In genomic region chr5:41856644-41857491, GRCh38 we compare ENCODE assay signal across 9 cellular contexts. TPM values are rescaled to one million over a fixed set of nuclear protein-coding genes. Genes with fewer than 3 reads are reported as not detected.
DNase-seq lines count a peak whose midpoint lies in the region; ATAC-seq and TF ChIP-seq lines count a peak whose summit lies in the region.
"Had no signal": no experiment of that assay in that cellular context is flagged by ENCODE, and none has a peak within 500 bp of the region (broad histone marks: within the 10 kb centered on the region; RNA-seq: fewer than 3 reads in every experiment).

No MANE protein-coding gene starts in this region.

- intact Hi-C loops in activated T-helper 1 cell treated with anti-CD3 and anti-CD28 coated beads, Interleukin-12 subunit alpha, Interleukin-12 subunit beta, Interleukin-2, Interleukin-4 antibody, amounts not matched to agents 30 ng/mL and 10 ng/mL and 1 ng/mL, durations not matched to agents 14 hours and 24 hours and 36 hours (cut with micrococcal nuclease) = loop anchor here (1.0 kb wide), 8 partner anchors 13 to 910 kb away; partner anchors contain the start of genes FBXO4, OXCT1 and RIMOC1
- intact Hi-C loops in ovary (cut with DNase I) = loop anchor here in 1 of 4 donors (10.0 kb wide), 1 partner anchor 1028 kb away; no protein-coding TSS in a partner anchor

- no peak overlapping the region for H3K4me2 ChIP-seq in GM23338
- no peak overlapping the region for H3K4me2 ChIP-seq in KMS-11
- no peak overlapping the region for H3K4me2 ChIP-seq in OCI-LY1 (ENCODE audit: low read length)

- 42 to 46% (median 42%) methylated on average over 5 of the region's 5 CpGs for WGBS in ovary, 3 donors

- peak; percentile 56 for DNase-seq in GM10266 (ENCODE audit: extremely low spot score)
- peak; percentile 88 for DNase-seq in GM23338 (ENCODE audit: low spot score)
- peak; percentile 46 for DNase-seq in activated T-helper 1 cell treated with anti-CD3 and anti-CD28 coated beads, Interleukin-12 subunit alpha, Interleukin-12 subunit beta, Interleukin-2, Interleukin-4 antibody, amounts not matched to agents 30 ng/mL and 10 ng/mL and 1 ng/mL, durations not matched to agents 14 hours and 24 hours and 36 hours (ENCODE audit: low spot score)
- peak; percentile 62 for DNase-seq in foreskin melanocyte
- peak in 4 of 5 donors; percentile 29 to 59 (median 33) for DNase-seq in ovary
- DNase-seq in GM19240 (ENCODE audit: insufficient read length, low spot score) = no peak

- no peak overlapping the region for H3K27ac Mint-ChIP-seq in GM23338
- no peak overlapping the region for H3K27ac Mint-ChIP-seq in activated T-helper 1 cell treated with anti-CD3 and anti-CD28 coated beads, Interleukin-12 subunit alpha, Interleukin-12 subunit beta, Interleukin-2, Interleukin-4 antibody, amounts not matched to agents 30 ng/mL and 10 ng/mL and 1 ng/mL, durations not matched to agents 14 hours and 24 hours and 36 hours

- H3K27me3 ChIP-seq in GM23338 (ENCODE audit: insufficient read depth) = no peaks in the 10 kb centered on the region
- no peaks in the 10 kb centered on the region for H3K27me3 ChIP-seq in KMS-11 (ENCODE audit: insufficient read depth, low read depth)
- no peaks in the 10 kb centered on the region for H3K27me3 ChIP-seq in OCI-LY1 (ENCODE audit: insufficient read depth, low read length)
- H3K27me3 ChIP-seq in ovary = no peaks in the 10 kb centered on the region

- no peaks in the 10 kb centered on the region for H3K9me3 ChIP-seq in OCI-LY1 (ENCODE audit: low read length)
- no peaks in the 10 kb centered on the region for H3K9me3 ChIP-seq in ovary

- H3K36me3 Mint-ChIP-seq in GM23338 (ENCODE audit: low read depth) = peaks cover 21% of the 10 kb centered on the region
- H3K36me3 Mint-ChIP-seq in activated T-helper 1 cell treated with anti-CD3 and anti-CD28 coated beads, Interleukin-12 subunit alpha, Interleukin-12 subunit beta, Interleukin-2, Interleukin-4 antibody, amounts not matched to agents 30 ng/mL and 10 ng/mL and 1 ng/mL, durations not matched to agents 14 hours and 24 hours and 36 hours (ENCODE audit: low read depth) = peaks cover 31% of the 10 kb centered on the region

- H3K4me1 Mint-ChIP-seq in GM23338 = no peaks in the 10 kb centered on the region
- H3K4me1 Mint-ChIP-seq in activated T-helper 1 cell treated with anti-CD3 and anti-CD28 coated beads, Interleukin-12 subunit alpha, Interleukin-12 subunit beta, Interleukin-2, Interleukin-4 antibody, amounts not matched to agents 30 ng/mL and 10 ng/mL and 1 ng/mL, durations not matched to agents 14 hours and 24 hours and 36 hours (ENCODE audit: low read depth) = peaks cover 27% of the 10 kb centered on the region

- H3K4me1 ChIP-seq in GM23338 (ENCODE audit: insufficient read depth) = no peaks in the 10 kb centered on the region
- H3K4me1 ChIP-seq in KMS-11 (ENCODE audit: low read depth, poor library complexity, severe bottlenecking) = peaks cover 15% of the 10 kb centered on the region
- H3K4me1 ChIP-seq in OCI-LY1 (ENCODE audit: insufficient read depth, low read length, severe bottlenecking) = no peaks in the 10 kb centered on the region
- no peaks in the 10 kb centered on the region for H3K4me1 ChIP-seq in ovary (ENCODE audit: insufficient read depth)

- H3F3A ChIP-seq in GM23338 (replicated peaks; ENCODE audit: low read depth) (no peaks in the 10 kb centered on the region), OCI-LY1 (ENCODE audit: insufficient read depth, low read length) (no peaks in the 10 kb centered on the region)

- TF ChIP-seq CTCF in GM10266 (IDR thresholded peaks at IDR 0.05; ENCODE audit: control insufficient read depth, insufficient read depth, low read depth, missing control alignments) (peak; percentile 69), GM23338 (conservative IDR thresholded peaks at IDR 0.05; ENCODE audit: low read depth in 2 of 2) (peak; percentile 82 to 85), KMS-11 (conservative IDR thresholded peaks at IDR 0.05; ENCODE audit: low read depth, low read length) (peak; percentile 90), OCI-LY1 (IDR thresholded peaks at IDR 0.05; ENCODE audit: low read length) (peak; percentile 80), ovary (IDR thresholded peaks at IDR 0.05) (peak; percentile 54 to 65 (median 64))

- H3K9me2 ChIP-seq in GM23338 (ENCODE audit: insufficient read depth) (no peaks in the 10 kb centered on the region), OCI-LY1 (ENCODE audit: low read depth, low read length) (no peaks in the 10 kb centered on the region)

- H3K79me2 ChIP-seq in GM23338 (replicated peaks; ENCODE audit: insufficient read depth) (no peaks in the 10 kb centered on the region), KMS-11 (ENCODE audit: insufficient read depth, low read depth) (no peaks in the 10 kb centered on the region; the same call in 1 of the 2 replicates), OCI-LY1 (ENCODE audit: insufficient read depth, low read length) (no peaks in the 10 kb centered on the region)

- H3K27ac ChIP-seq in GM23338 (ENCODE audit: low read depth) = no peak overlapping the region
- H3K27ac ChIP-seq in KMS-11 = no peak overlapping the region
- no peak overlapping the region for H3K27ac ChIP-seq in OCI-LY1 (ENCODE audit: low read depth, low read length, poor library complexity, severe bottlenecking)
- no peak overlapping the region for H3K27ac ChIP-seq in ovary
- H3K27ac ChIP-seq: epithelial cell of prostate had no signal

- no peak overlapping the region for H3K4me3 Mint-ChIP-seq in GM23338
- no peak overlapping the region for H3K4me3 Mint-ChIP-seq in activated T-helper 1 cell treated with anti-CD3 and anti-CD28 coated beads, Interleukin-12 subunit alpha, Interleukin-12 subunit beta, Interleukin-2, Interleukin-4 antibody, amounts not matched to agents 30 ng/mL and 10 ng/mL and 1 ng/mL, durations not matched to agents 14 hours and 24 hours and 36 hours

- H3K4me3 ChIP-seq in GM23338 = no peak overlapping the region
- no peak overlapping the region for H3K4me3 ChIP-seq in KMS-11 (IDR thresholded peaks at IDR 0.05; ENCODE audit: insufficient read depth, low read depth, low read length)
- no peak overlapping the region for H3K4me3 ChIP-seq in OCI-LY1 (ENCODE audit: low read depth, low read length, poor library complexity, severe bottlenecking)
- H3K4me3 ChIP-seq in ovary = no peak overlapping the region

- H3K9me3 Mint-ChIP-seq in GM23338 = no peaks in the 10 kb centered on the region
- H3K9me3 Mint-ChIP-seq in activated T-helper 1 cell treated with anti-CD3 and anti-CD28 coated beads, Interleukin-12 subunit alpha, Interleukin-12 subunit beta, Interleukin-2, Interleukin-4 antibody, amounts not matched to agents 30 ng/mL and 10 ng/mL and 1 ng/mL, durations not matched to agents 14 hours and 24 hours and 36 hours = no peaks in the 10 kb centered on the region

- no peak overlapping the region for H3K9ac ChIP-seq in KMS-11
- no peak overlapping the region for H3K9ac ChIP-seq in OCI-LY1 (ENCODE audit: low read length)

- H3K36me3 ChIP-seq in GM23338 (ENCODE audit: insufficient read depth) (0 out of 2 replicates have a peak, but pooled peaks cover 7% of the 10 kb centered on the region), KMS-11 (ENCODE audit: insufficient read depth) (no peaks in the 10 kb centered on the region), OCI-LY1 (ENCODE audit: insufficient read depth, low read length) (peaks cover 83% of the 10 kb centered on the region), ovary (no peaks in the 10 kb centered on the region)

- H2AFZ ChIP-seq in GM23338 (no peak overlapping the region), KMS-11 (ENCODE audit: low read depth) (no peak overlapping the region), OCI-LY1 (ENCODE audit: low read length) (no peak overlapping the region)

- peak; percentile 96 for ATAC-seq in GM23338

- no peak for TF ChIP-seq EP300 in ovary (IDR thresholded peaks at IDR 0.05)

- peaks cover 5% of the 10 kb centered on the region for H4K20me1 ChIP-seq in GM23338 (replicated peaks; ENCODE audit: insufficient read depth)
- H4K20me1 ChIP-seq in KMS-11 (ENCODE audit: insufficient read depth) = no peaks in the 10 kb centered on the region
- H4K20me1 ChIP-seq in OCI-LY1 (ENCODE audit: insufficient read depth, low read length) = no peaks in the 10 kb centered on the region

- TF ChIP-seq POLR2A in ovary (IDR thresholded peaks at IDR 0.05) = no peak

- H3K27me3 Mint-ChIP-seq in GM23338 (ENCODE audit: insufficient read depth, low read depth, poor library complexity) = no peaks in the 10 kb centered on the region
- H3K27me3 Mint-ChIP-seq in activated T-helper 1 cell treated with anti-CD3 and anti-CD28 coated beads, Interleukin-12 subunit alpha, Interleukin-12 subunit beta, Interleukin-2, Interleukin-4 antibody, amounts not matched to agents 30 ng/mL and 10 ng/mL and 1 ng/mL, durations not matched to agents 14 hours and 24 hours and 36 hours (ENCODE audit: insufficient read depth) = no peaks in the 10 kb centered on the region

RNA-seq across cellular contexts. Expression of gene OXCT1, which starts 13.4 kb away (rescaled TPM):
- total RNA-seq in GM23338 (2014; rRNA removed; shearing (Covaris generic)) = 29.2 and 37.0 TPM in 2 replicates
- polyA plus RNA-seq in GM23338 (2016; fragmentation: Nextera tagmentation; extraction: Ambion mirVana) (11.6 and 12.9 TPM in 2 replicates), ovary (10 to 100 TPM; 15.0 to 29.8 TPM)
- total RNA-seq in activated T-helper 1 cell treated with anti-CD3 and anti-CD28 coated beads, Interleukin-12 subunit alpha, Interleukin-12 subunit beta, Interleukin-2, Interleukin-4 antibody, amounts not matched to agents 30 ng/mL and 10 ng/mL and 1 ng/mL, durations not matched to agents 14 hours and 24 hours and 36 hours = 84.4 and 85.1 TPM in 2 replicates
- 10 to 100 TPM in 6 of 7 donors, 1 to 10 TPM in 1; 9.0 to 20.9 (median 15.4) TPM for total RNA-seq in ovary

RNA-seq across cellular contexts. Expression of gene RIMOC1, which starts 47.3 kb away (rescaled TPM):
- 25.3 and 30.3 TPM in 2 replicates for total RNA-seq in GM23338 (2014; rRNA removed; shearing (Covaris generic))
- polyA plus RNA-seq in GM23338 (2016; fragmentation: Nextera tagmentation; extraction: Ambion mirVana) (22.7 and 26.4 TPM in 2 replicates), ovary (10 to 100 TPM; 10.7 to 17.6 TPM)
- 28.0 and 29.0 TPM in 2 replicates for total RNA-seq in activated T-helper 1 cell treated with anti-CD3 and anti-CD28 coated beads, Interleukin-12 subunit alpha, Interleukin-12 subunit beta, Interleukin-2, Interleukin-4 antibody, amounts not matched to agents 30 ng/mL and 10 ng/mL and 1 ng/mL, durations not matched to agents 14 hours and 24 hours and 36 hours
- total RNA-seq in ovary = 10 to 100 TPM; 12.2 to 35.7 (median 25.9) TPM
